Comparison of ENCODE assay signal across 11 cellular contexts in genomic region chr17:61209524-61209923, GRCh38.
DNase-seq lines count a peak whose midpoint lies in the region; ATAC-seq and TF ChIP-seq lines count a peak whose summit lies in the region.
"Had no signal": no experiment of that assay in that cellular context is flagged by ENCODE, and none has a peak within 500 bp of the region (broad histone marks: within the 10 kb centered on the region; RNA-seq: fewer than 3 reads in every experiment).

No MANE protein-coding gene starts in this region.

- CTCF ChIA-PET in HEK293 (lab: Yijun Ruan, JAX) = interaction anchor here (0.6 to 0.8 kb wide), 2 partner anchors 72 to 208 kb away, joined by 3 to 4 read pairs; no protein-coding TSS in a partner anchor

- TF ChIP-seq CTCF in HEK293 (tag by site-specific recombination; IDR thresholded peaks at IDR 0.05) = no peak

- H3K36me3 ChIP-seq in HEK293 (ENCODE audit: control insufficient read depth in 2 of 2, insufficient read depth in 1 of 2, low read length in 2 of 2) = no peaks in the 10 kb centered on the region; a peak in 1 of 3 replicates
- H3K36me3 ChIP-seq: BLaER1 treated with 17β-estradiol and CSF1 and Interleukin-3, amounts not matched to agents 10 nM and 100 nM had no signal

- DNase-seq in left ventricle myocardium superior (no peak), pons (ENCODE audit: low spot score) (peak; percentile 92), T-helper 9 cell (no peak), NCI-H2196 (lab: John Stamatoyannopoulos, UW; ENCODE audit: unreplicated experiment) (no peak)
- DNase-seq: natural killer cell had no signal

- no peak overlapping the region for H3K4me3 ChIP-seq in HEK293 (ENCODE audit: low read depth, low read length)
- H3K4me3 ChIP-seq: BLaER1 treated with 17β-estradiol and CSF1 and Interleukin-3, amounts not matched to agents 10 nM and 100 nM had no signal

- H3K4me1 ChIP-seq in HEK293 (ENCODE audit: control insufficient read depth, insufficient read depth, low read length) = peaks cover 5% of the 10 kb centered on the region; the same call in 1 of the 2 replicates

- ATAC-seq in left ventricle myocardium superior (peak; percentile 77), HG03432 (IDR thresholded peaks at IDR 0.05; ENCODE audit: unreplicated experiment) (no peak), GM21447 (IDR thresholded peaks at IDR 0.05; ENCODE audit: unreplicated experiment) (no peak)
- ATAC-seq: natural killer cell had no signal

- intact Hi-C loops in left ventricle myocardium superior (cut with micrococcal nuclease) = no loop called here

- POLR2A ChIA-PET in HEK293 (lab: Yijun Ruan, JAX) = no interaction called here

- H3K9me3 ChIP-seq in HEK293 (ENCODE audit: control insufficient read depth, insufficient read depth, low read depth, low read length) = no peaks in the 10 kb centered on the region
- H3K9me3 ChIP-seq: BLaER1 treated with 17β-estradiol and CSF1 and Interleukin-3, amounts not matched to agents 10 nM and 100 nM had no signal

- no peak overlapping the region for H3K27ac ChIP-seq in HEK293 (ENCODE audit: extremely low read depth, low read depth, low read length)
- H3K27ac ChIP-seq in angular gyrus (ENCODE audit: low read depth, low read length) = peak overlapping the region; percentile 55
- H3K27ac ChIP-seq: BLaER1 treated with 17β-estradiol and CSF1 and Interleukin-3, amounts not matched to agents 10 nM and 100 nM; RWPE1 had no signal

TF ChIP-seq in HEK293, 187 proteins besides CTCF, POLR2A, EP300 and RAD21:
- 0 out of 2 replicates have a peak, but pooled peaks have one; percentile 17 for TF ChIP-seq ZNF274 (IDR thresholded peaks at IDR 0.05; ENCODE audit: low read length)
- TF ChIP-seq ZNF274 (tag by site-specific recombination; IDR thresholded peaks at IDR 0.05; ENCODE audit: borderline replicate concordance) = no peak
- no peak for TF ChIP-seq ZNF37A (tag by site-specific recombination; IDR thresholded peaks at IDR 0.05)
- TF ChIP-seq, protein P1, sequence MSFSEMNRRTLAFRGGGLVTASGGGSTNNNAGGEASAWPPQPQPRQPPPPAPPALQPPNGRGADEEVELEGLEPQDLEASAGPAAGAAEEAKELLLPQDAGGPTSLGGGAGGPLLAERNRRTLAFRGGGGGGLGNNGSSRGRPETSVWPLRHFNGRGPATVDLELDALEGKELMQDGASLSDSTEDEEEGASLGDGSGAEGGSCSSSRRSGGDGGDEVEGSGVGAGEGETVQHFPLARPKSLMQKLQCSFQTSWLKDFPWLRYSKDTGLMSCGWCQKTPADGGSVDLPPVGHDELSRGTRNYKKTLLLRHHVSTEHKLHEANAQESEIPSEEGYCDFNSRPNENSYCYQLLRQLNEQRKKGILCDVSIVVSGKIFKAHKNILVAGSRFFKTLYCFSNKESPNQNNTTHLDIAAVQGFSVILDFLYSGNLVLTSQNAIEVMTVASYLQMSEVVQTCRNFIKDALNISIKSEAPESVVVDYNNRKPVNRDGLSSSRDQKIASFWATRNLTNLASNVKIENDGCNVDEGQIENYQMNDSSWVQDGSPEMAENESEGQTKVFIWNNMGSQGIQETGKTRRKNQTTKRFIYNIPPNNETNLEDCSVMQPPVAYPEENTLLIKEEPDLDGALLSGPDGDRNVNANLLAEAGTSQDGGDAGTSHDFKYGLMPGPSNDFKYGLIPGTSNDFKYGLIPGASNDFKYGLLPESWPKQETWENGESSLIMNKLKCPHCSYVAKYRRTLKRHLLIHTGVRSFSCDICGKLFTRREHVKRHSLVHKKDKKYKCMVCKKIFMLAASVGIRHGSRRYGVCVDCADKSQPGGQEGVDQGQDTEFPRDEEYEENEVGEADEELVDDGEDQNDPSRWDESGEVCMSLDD (tag by site-specific recombination; IDR thresholded peaks at IDR 0.05) = no peak
- TF ChIP-seq ZNF19 (tag by site-specific recombination; IDR thresholded peaks at IDR 0.05; ENCODE audit: low read depth) = no peak
- no peak for TF ChIP-seq ZNF830 (tag by site-specific recombination; IDR thresholded peaks at IDR 0.05; ENCODE audit: low read depth)
- no peak for TF ChIP-seq ZNF701 (tag by site-specific recombination; IDR thresholded peaks at IDR 0.05)
- TF ChIP-seq ZNF843 (tag by site-specific recombination; IDR thresholded peaks at IDR 0.05) = no peak
